14 cellular contexts compared by ENCODE assay signal in genomic region chr16:22970191-22970845, GRCh38.
A peak's percentile ranks its signal among the peaks of the same experiment; 100 is the strongest.
DNase-seq lines count a peak whose midpoint lies in the region; ATAC-seq and TF ChIP-seq lines count a peak whose summit lies in the region.
"Had no signal": no experiment of that assay in that cellular context is flagged by ENCODE, and none has a peak within 500 bp of the region (broad histone marks: within the 10 kb centered on the region; RNA-seq: fewer than 3 reads in every experiment).

No MANE protein-coding gene starts in this region.

- 0 out of 2 replicates have a peak, but pooled peaks cover 5% of the 10 kb centered on the region for H3K9me2 ChIP-seq in GM23338 (ENCODE audit: insufficient read depth)

- peaks cover 6% of the 10 kb centered on the region; the same call in 1 of the 2 replicates for H3K4me1 ChIP-seq in GM23338 (ENCODE audit: insufficient read depth)
- H3K4me1 ChIP-seq: BLaER1 treated with 17β-estradiol and CSF1 and Interleukin-3, amounts not matched to agents 10 nM and 100 nM had no signal

- TF ChIP-seq CTCF in GM23338 (conservative IDR thresholded peaks at IDR 0.05; ENCODE audit: low read depth in 2 of 2) (no peak), brain (conservative IDR thresholded peaks at IDR 0.05) (no peak), osteocyte (IDR thresholded peaks at IDR 0.05) (no peak)
- no peak for TF ChIP-seq CTCF in CD4-positive, alpha-beta T cell (IDR thresholded peaks at IDR 0.05)

- peaks cover 18% of the 10 kb centered on the region for H3K4me1 Mint-ChIP-seq in GM23338
- peaks cover 36% of the 10 kb centered on the region for H3K4me1 Mint-ChIP-seq in brain
- no peaks in the 10 kb centered on the region for H3K4me1 Mint-ChIP-seq in osteocyte (ENCODE audit: unreplicated experiment)
- no peaks in the 10 kb centered on the region for H3K4me1 Mint-ChIP-seq in immature natural killer cell
- no peaks in the 10 kb centered on the region for H3K4me1 Mint-ChIP-seq in CD4-positive, alpha-beta T cell (ENCODE audit: low read depth)
- H3K4me1 Mint-ChIP-seq in natural killer cell treated with Interleukin-12 subunit alpha and Interleukin-12 subunit beta and Interleukin-15 and Interleukin-18, amount 100 ng/mL, for 72 hours (ENCODE audit: low read depth in 2 of 2) = no peaks in the 10 kb centered on the region

- no peaks in the 10 kb centered on the region for H3K9me3 ChIP-seq in CD4-positive, alpha-beta T cell (ENCODE audit: control insufficient read depth, low read length)
- H3K9me3 ChIP-seq: BLaER1 treated with 17β-estradiol and CSF1 and Interleukin-3, amounts not matched to agents 10 nM and 100 nM had no signal

- no peaks in the 10 kb centered on the region for H3K79me2 ChIP-seq in GM23338 (replicated peaks; ENCODE audit: insufficient read depth)

- POLR2A ChIA-PET in CD4-positive, alpha-beta T cell (lab: Charles Lee) = no interaction called here

- peak; percentile 94 for ATAC-seq in GM23338
- ATAC-seq in CD4-positive, alpha-beta T cell (ENCODE audit: poor library complexity) = no peak
- no peak for ATAC-seq in natural killer cell treated with Interleukin-12 subunit alpha and Interleukin-12 subunit beta and Interleukin-15 and Interleukin-18, amount 100 ng/mL, for 72 hours
- ATAC-seq in HG02642 (IDR thresholded peaks at IDR 0.05; ENCODE audit: poor library complexity, unreplicated experiment) = no peak
- ATAC-seq: HepG2 had no signal

- H3K27me3 ChIP-seq in GM23338 (ENCODE audit: insufficient read depth) = no peaks in the 10 kb centered on the region
- H3K27me3 ChIP-seq in CD4-positive, alpha-beta T cell (ENCODE audit: control insufficient read depth, insufficient read depth, low read length) = peaks cover under 1% of the 10 kb centered on the region
- H3K27me3 ChIP-seq: BLaER1 treated with 17β-estradiol and CSF1 and Interleukin-3, amounts not matched to agents 10 nM and 100 nM had no signal

- H3K9me3 Mint-ChIP-seq in GM23338 (no peaks in the 10 kb centered on the region; the same call in 2 of the 3 replicates), brain (peaks cover 0 to 5% (median 0%) of the 10 kb centered on the region in 5 experiments), osteocyte (ENCODE audit: unreplicated experiment) (no peaks in the 10 kb centered on the region), immature natural killer cell (no peaks in the 10 kb centered on the region)
- no peaks in the 10 kb centered on the region for H3K9me3 Mint-ChIP-seq in CD4-positive, alpha-beta T cell
- no peaks in the 10 kb centered on the region for H3K9me3 Mint-ChIP-seq in natural killer cell treated with Interleukin-12 subunit alpha and Interleukin-12 subunit beta and Interleukin-15 and Interleukin-18, amount 100 ng/mL, for 72 hours

- no peaks in the 10 kb centered on the region for H3K27me3 Mint-ChIP-seq in GM23338 (ENCODE audit: insufficient read depth, low read depth, poor library complexity)
- peaks cover 4% of the 10 kb centered on the region for H3K27me3 Mint-ChIP-seq in brain
- no peaks in the 10 kb centered on the region for H3K27me3 Mint-ChIP-seq in osteocyte (ENCODE audit: unreplicated experiment)
- peaks cover 3 to 12% (median 7%) of the 10 kb centered on the region in 3 donors for H3K27me3 Mint-ChIP-seq in immature natural killer cell (ENCODE audit: low read depth in 3 of 3)
- peaks cover 56% of the 10 kb centered on the region for H3K27me3 Mint-ChIP-seq in CD4-positive, alpha-beta T cell
- H3K27me3 Mint-ChIP-seq in natural killer cell treated with Interleukin-12 subunit alpha and Interleukin-12 subunit beta and Interleukin-15 and Interleukin-18, amount 100 ng/mL, for 72 hours = peaks cover 30 to 34% of the 10 kb centered on the region in 2 donors

- no peaks in the 10 kb centered on the region for H4K20me1 ChIP-seq in GM23338 (replicated peaks; ENCODE audit: insufficient read depth)
- H4K20me1 ChIP-seq: BLaER1 treated with 17β-estradiol and CSF1 and Interleukin-3, amounts not matched to agents 10 nM and 100 nM had no signal

- CTCF ChIA-PET in CD4-positive, alpha-beta T cell (lab: Charles Lee) = no interaction called here

- intact Hi-C loops in CD4-positive, alpha-beta T cell (cut with DNase I, micrococcal nuclease) = no loop called here

- H3K4me3 ChIP-seq in GM23338 = no peak overlapping the region
- H3K4me3 ChIP-seq: BLaER1 treated with 17β-estradiol and CSF1 and Interleukin-3, amounts not matched to agents 10 nM and 100 nM had no signal

- no peaks in the 10 kb centered on the region for H3F3A ChIP-seq in GM23338 (replicated peaks; ENCODE audit: low read depth)

- no peak overlapping the region for H3K4me3 Mint-ChIP-seq in GM23338
- H3K4me3 Mint-ChIP-seq in brain = no peak overlapping the region
- no peak overlapping the region for H3K4me3 Mint-ChIP-seq in osteocyte (ENCODE audit: unreplicated experiment)
- no peak overlapping the region for H3K4me3 Mint-ChIP-seq in immature natural killer cell
- no peak overlapping the region for H3K4me3 Mint-ChIP-seq in CD4-positive, alpha-beta T cell
- no peak overlapping the region for H3K4me3 Mint-ChIP-seq in natural killer cell treated with Interleukin-12 subunit alpha and Interleukin-12 subunit beta and Interleukin-15 and Interleukin-18, amount 100 ng/mL, for 72 hours

- no peak overlapping the region for H3K27ac ChIP-seq in GM23338 (ENCODE audit: low read depth)
- no peak overlapping the region for H3K27ac ChIP-seq in CD4-positive, alpha-beta T cell (ENCODE audit: low read depth, low read length)
- H3K27ac ChIP-seq: BLaER1 treated with 17β-estradiol and CSF1 and Interleukin-3, amounts not matched to agents 10 nM and 100 nM; KMS-11 had no signal

- no peak overlapping the region for H3K4me2 ChIP-seq in GM23338
- H3K4me2 ChIP-seq: BLaER1 treated with 17β-estradiol and CSF1 and Interleukin-3, amounts not matched to agents 10 nM and 100 nM; KMS-11 had no signal

- H3K36me3 ChIP-seq in GM23338 (ENCODE audit: insufficient read depth) = no peaks in the 10 kb centered on the region
- H3K36me3 ChIP-seq: BLaER1 treated with 17β-estradiol and CSF1 and Interleukin-3, amounts not matched to agents 10 nM and 100 nM had no signal

- H2AFZ ChIP-seq in GM23338 = peak overlapping the region; percentile 21; the same call in 1 of the 2 replicates

- DNase-seq in GM23338 (ENCODE audit: low spot score) (no peak), left kidney (ENCODE audit: low read depth, low spot score) (peak; percentile 8), osteocyte (ENCODE audit: extremely low spot score, unreplicated experiment) (peak; percentile 72), immature natural killer cell (no peak)
- no peak for DNase-seq in CD4-positive, alpha-beta T cell
- no peak for DNase-seq in natural killer cell treated with Interleukin-12 subunit alpha and Interleukin-12 subunit beta and Interleukin-15 and Interleukin-18, amount 100 ng/mL, for 72 hours (ENCODE audit: low spot score)
- DNase-seq: NCI-H1092 treated with DMSO at 0.1 percent for 48 hours, NCI-H1694 treated with DMSO at 0.1 percent for 48 hours, NCI-H446 had no signal

- H3K36me3 Mint-ChIP-seq in GM23338 (ENCODE audit: low read depth) (no peaks in the 10 kb centered on the region), brain (no peaks in the 10 kb centered on the region), osteocyte (ENCODE audit: unreplicated experiment) (no peaks in the 10 kb centered on the region), immature natural killer cell (no peaks in the 10 kb centered on the region)
- no peaks in the 10 kb centered on the region for H3K36me3 Mint-ChIP-seq in CD4-positive, alpha-beta T cell (ENCODE audit: low read depth)
- H3K36me3 Mint-ChIP-seq in natural killer cell treated with Interleukin-12 subunit alpha and Interleukin-12 subunit beta and Interleukin-15 and Interleukin-18, amount 100 ng/mL, for 72 hours = no peaks in the 10 kb centered on the region

- no peak overlapping the region for H3K27ac Mint-ChIP-seq in GM23338
- H3K27ac Mint-ChIP-seq in brain = peak overlapping the region in 3 of 5 experiments; percentile 58 to 73 (median 69)
- no peak overlapping the region for H3K27ac Mint-ChIP-seq in osteocyte (ENCODE audit: unreplicated experiment)
- no peak overlapping the region for H3K27ac Mint-ChIP-seq in immature natural killer cell
- no peak overlapping the region for H3K27ac Mint-ChIP-seq in CD4-positive, alpha-beta T cell
- H3K27ac Mint-ChIP-seq in natural killer cell treated with Interleukin-12 subunit alpha and Interleukin-12 subunit beta and Interleukin-15 and Interleukin-18, amount 100 ng/mL, for 72 hours = no peak overlapping the region

TF ChIP-seq in GM23338, 12 proteins besides CTCF, POLR2A, EP300 and RAD21:
- TF ChIP-seq ZNF114 (CRISPR knock-in tag; IDR thresholded peaks at IDR 0.05) = no peak
- TF ChIP-seq, protein P1, sequence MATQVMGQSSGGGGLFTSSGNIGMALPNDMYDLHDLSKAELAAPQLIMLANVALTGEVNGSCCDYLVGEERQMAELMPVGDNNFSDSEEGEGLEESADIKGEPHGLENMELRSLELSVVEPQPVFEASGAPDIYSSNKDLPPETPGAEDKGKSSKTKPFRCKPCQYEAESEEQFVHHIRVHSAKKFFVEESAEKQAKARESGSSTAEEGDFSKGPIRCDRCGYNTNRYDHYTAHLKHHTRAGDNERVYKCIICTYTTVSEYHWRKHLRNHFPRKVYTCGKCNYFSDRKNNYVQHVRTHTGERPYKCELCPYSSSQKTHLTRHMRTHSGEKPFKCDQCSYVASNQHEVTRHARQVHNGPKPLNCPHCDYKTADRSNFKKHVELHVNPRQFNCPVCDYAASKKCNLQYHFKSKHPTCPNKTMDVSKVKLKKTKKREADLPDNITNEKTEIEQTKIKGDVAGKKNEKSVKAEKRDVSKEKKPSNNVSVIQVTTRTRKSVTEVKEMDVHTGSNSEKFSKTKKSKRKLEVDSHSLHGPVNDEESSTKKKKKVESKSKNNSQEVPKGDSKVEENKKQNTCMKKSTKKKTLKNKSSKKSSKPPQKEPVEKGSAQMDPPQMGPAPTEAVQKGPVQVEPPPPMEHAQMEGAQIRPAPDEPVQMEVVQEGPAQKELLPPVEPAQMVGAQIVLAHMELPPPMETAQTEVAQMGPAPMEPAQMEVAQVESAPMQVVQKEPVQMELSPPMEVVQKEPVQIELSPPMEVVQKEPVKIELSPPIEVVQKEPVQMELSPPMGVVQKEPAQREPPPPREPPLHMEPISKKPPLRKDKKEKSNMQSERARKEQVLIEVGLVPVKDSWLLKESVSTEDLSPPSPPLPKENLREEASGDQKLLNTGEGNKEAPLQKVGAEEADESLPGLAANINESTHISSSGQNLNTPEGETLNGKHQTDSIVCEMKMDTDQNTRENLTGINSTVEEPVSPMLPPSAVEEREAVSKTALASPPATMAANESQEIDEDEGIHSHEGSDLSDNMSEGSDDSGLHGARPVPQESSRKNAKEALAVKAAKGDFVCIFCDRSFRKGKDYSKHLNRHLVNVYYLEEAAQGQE (IDR thresholded peaks at IDR 0.05; ENCODE audit: unreplicated experiment) = no peak
- no peak for TF ChIP-seq EZH2 (IDR thresholded peaks at IDR 0.05; ENCODE audit: low read depth, unreplicated experiment)
- TF ChIP-seq CREB1 (CRISPR knock-in tag; IDR thresholded peaks at IDR 0.05; ENCODE audit: low read depth) = no peak
TF ChIP-seq in GM23338: peak in this region for 0.

Comparison
In these comparisons a context has a peak if more than half of its experiments do, and no peak if none do; other contexts are left out.
1. DNase-seq: peak in left kidney (single experiment) and osteocyte (single experiment); none in GM23338 (single experiment), immature natural killer cell (0 of 3), CD4-positive, alpha-beta T cell (0 of 10) and natural killer cell treated with Interleukin-12 subunit alpha and Interleukin-12 subunit beta and Interleukin-15 and Interleukin-18, amount 100 ng/mL, for 72 hours (single experiment).
2. H3K27ac Mint-ChIP-seq: peak in brain (3 of 5); none in GM23338 (single experiment), osteocyte (single experiment), immature natural killer cell (0 of 6), CD4-positive, alpha-beta T cell (single experiment) and natural killer cell treated with Interleukin-12 subunit alpha and Interleukin-12 subunit beta and Interleukin-15 and Interleukin-18, amount 100 ng/mL, for 72 hours (0 of 2).